In genomic region chr2:239345251-239345650, GRCh38 we compare ENCODE assay signal across 18 cellular contexts.
"Had no signal": no experiment of that assay in that cellular context is flagged by ENCODE, and none has a peak within 500 bp of the region (broad histone marks: within the 10 kb centered on the region; RNA-seq: fewer than 3 reads in every experiment).

No MANE protein-coding gene starts in this region.

- H3K9ac ChIP-seq: SK-N-SH had no signal

- H3K4me2 ChIP-seq: SK-N-SH had no signal

- H3K27ac ChIP-seq: adrenal gland, SJCRH30, VCaP had no signal

- H3K9me3 Mint-ChIP-seq: activated CD4-positive, alpha-beta T cell treated with anti-CD3 and anti-CD28 coated beads, Interleukin-2, amount 10 ng/mL, durations not matched to agents 7 days and 5 days; activated CD8-positive, alpha-beta T cell treated with anti-CD3 and anti-CD28 coated beads for 36 hours; activated naive CD8-positive, alpha-beta T cell treated with anti-CD3 and anti-CD28 coated beads, Interleukin-2, amount 10 ng/mL, durations not matched to agents 7 days and 5 days; activated T-cell treated with anti-CD3 and anti-CD28 coated beads, Interleukin-2, amount 50 U/mL, for 72 hours; activated T-helper 2 cell treated with anti-CD3 and anti-CD28 coated beads, Interferon-gamma antibody, Interleukin-2, Interleukin-4, amounts not matched to agents 10 μg/mL and 5 μg/mL and 100 μg/mL, durations not matched to agents 14 hours and 24 hours and 36 hours had no signal

- H3K4me3 Mint-ChIP-seq: activated CD4-positive, alpha-beta T cell treated with anti-CD3 and anti-CD28 coated beads, Interleukin-2, amount 10 ng/mL, durations not matched to agents 7 days and 5 days; activated CD8-positive, alpha-beta T cell treated with anti-CD3 and anti-CD28 coated beads for 36 hours; activated naive CD8-positive, alpha-beta T cell treated with anti-CD3 and anti-CD28 coated beads, Interleukin-2, amount 10 ng/mL, durations not matched to agents 7 days and 5 days; activated T-cell treated with anti-CD3 and anti-CD28 coated beads, Interleukin-2, amount 50 U/mL, for 72 hours had no signal

- H3K9me2 ChIP-seq: SK-N-SH had no signal

- ATAC-seq: activated CD8-positive, alpha-beta T cell treated with anti-CD3 and anti-CD28 coated beads for 36 hours; activated T-cell treated with anti-CD3 and anti-CD28 coated beads, Interleukin-2, amount 50 U/mL, for 72 hours; Panc1 had no signal

- DNase-seq: activated CD4-positive, alpha-beta T cell treated with anti-CD3 and anti-CD28 coated beads, Interleukin-2, amount 10 ng/mL, durations not matched to agents 7 days and 5 days; activated CD4-positive, CD25-positive, alpha-beta regulatory T cell; activated CD8-positive, alpha-beta memory T cell treated with anti-CD3 and anti-CD28 coated beads, Interleukin-2, amount 50 U/mL, for 4 hours; activated CD8-positive, alpha-beta T cell treated with anti-CD3 and anti-CD28 coated beads for 36 hours; activated naive CD4-positive, alpha-beta T cell treated with anti-CD3 and anti-CD28 coated beads, Interleukin-2, amount 50 U/mL, for 16 hours; activated naive CD8-positive, alpha-beta T cell treated with anti-CD3 and anti-CD28 coated beads, Interleukin-2, amount 10 ng/mL, durations not matched to agents 7 days and 5 days; activated T-cell treated with anti-CD3 and anti-CD28 coated beads, Interleukin-2, amount 50 U/mL, for 72 hours; adrenal gland; KBM-7; NCI-H1930; NCI-H2171; NCI-H2227 treated with DMSO at 0.1 percent for 48 hours; SK-N-SH; T-helper 1 cell had no signal

- H3K4me3 ChIP-seq: adrenal gland, SJCRH30 had no signal

- H3K36me3 ChIP-seq: adrenal gland, SJCRH30 had no signal

- H3K27ac Mint-ChIP-seq: activated CD4-positive, alpha-beta T cell treated with anti-CD3 and anti-CD28 coated beads, Interleukin-2, amount 10 ng/mL, durations not matched to agents 7 days and 5 days; activated CD8-positive, alpha-beta T cell treated with anti-CD3 and anti-CD28 coated beads for 36 hours; activated naive CD8-positive, alpha-beta T cell treated with anti-CD3 and anti-CD28 coated beads, Interleukin-2, amount 10 ng/mL, durations not matched to agents 7 days and 5 days; activated T-cell treated with anti-CD3 and anti-CD28 coated beads, Interleukin-2, amount 50 U/mL, for 72 hours; activated T-helper 2 cell treated with anti-CD3 and anti-CD28 coated beads, Interferon-gamma antibody, Interleukin-2, Interleukin-4, amounts not matched to agents 10 μg/mL and 5 μg/mL and 100 μg/mL, durations not matched to agents 14 hours and 24 hours and 36 hours had no signal

- H3K27me3 ChIP-seq: adrenal gland, SJCRH30 had no signal

- H3K27me3 Mint-ChIP-seq: activated CD4-positive, alpha-beta T cell treated with anti-CD3 and anti-CD28 coated beads, Interleukin-2, amount 10 ng/mL, durations not matched to agents 7 days and 5 days; activated CD8-positive, alpha-beta T cell treated with anti-CD3 and anti-CD28 coated beads for 36 hours had no signal

- H3K4me1 ChIP-seq: adrenal gland, SJCRH30 had no signal

- H3K9me3 ChIP-seq: adrenal gland, SK-N-SH had no signal
